In the genomic region with DNA sequence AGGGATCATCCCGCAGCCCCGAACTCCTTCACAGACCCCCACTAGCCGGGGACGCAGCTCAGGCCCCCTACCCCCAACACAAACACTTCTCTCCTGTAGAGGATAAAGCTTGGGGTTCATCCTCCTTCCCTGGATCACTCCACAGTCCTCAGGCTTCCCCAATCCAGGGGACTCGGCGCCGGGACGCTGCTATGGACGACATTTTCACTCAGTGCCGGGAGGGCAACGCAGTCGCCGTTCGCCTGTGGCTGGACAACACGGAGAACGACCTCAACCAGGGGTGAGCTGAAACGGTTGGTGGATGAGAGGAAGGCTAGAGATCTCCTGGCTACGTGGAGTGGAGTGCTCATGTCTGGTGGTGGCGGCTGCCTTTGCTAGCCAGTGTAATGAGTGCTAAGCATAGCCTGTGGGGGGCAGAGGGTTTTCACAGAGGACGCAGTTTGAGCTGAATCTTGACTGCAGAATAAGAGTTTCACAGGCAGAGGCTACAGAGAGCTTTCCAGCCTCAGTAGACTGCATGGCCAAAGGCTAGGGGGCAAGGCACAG, we compare ENCODE assay signal across 1 cellular context.
TF ChIP-seq lines count a peak whose summit lies in the region.

No MANE protein-coding gene starts in this region.

TF ChIP-seq in K562, 482 proteins besides CTCF, POLR2A, EP300 and RAD21 (continued from another document):
- TF ChIP-seq, protein P1, sequence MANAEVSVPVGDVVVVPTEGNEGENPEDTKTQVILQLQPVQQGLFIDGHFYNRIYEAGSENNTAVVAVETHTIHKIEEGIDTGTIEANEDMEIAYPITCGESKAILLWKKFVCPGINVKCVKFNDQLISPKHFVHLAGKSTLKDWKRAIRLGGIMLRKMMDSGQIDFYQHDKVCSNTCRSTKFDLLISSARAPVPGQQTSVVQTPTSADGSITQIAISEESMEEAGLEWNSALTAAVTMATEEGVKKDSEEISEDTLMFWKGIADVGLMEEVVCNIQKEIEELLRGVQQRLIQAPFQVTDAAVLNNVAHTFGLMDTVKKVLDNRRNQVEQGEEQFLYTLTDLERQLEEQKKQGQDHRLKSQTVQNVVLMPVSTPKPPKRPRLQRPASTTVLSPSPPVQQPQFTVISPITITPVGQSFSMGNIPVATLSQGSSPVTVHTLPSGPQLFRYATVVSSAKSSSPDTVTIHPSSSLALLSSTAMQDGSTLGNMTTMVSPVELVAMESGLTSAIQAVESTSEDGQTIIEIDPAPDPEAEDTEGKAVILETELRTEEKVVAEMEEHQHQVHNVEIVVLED (CRISPR knock-in tag; IDR thresholded peaks at IDR 0.05): no peak
- 0 out of 2 replicates have a peak, but pooled peaks have one; percentile 27 for TF ChIP-seq SMARCA4 (IDR thresholded peaks at IDR 0.05)
